Comparison of ENCODE assay signal across 13 cellular contexts in genomic region chr7:81111781-81112540, GRCh38.
DNase-seq lines count a peak whose midpoint lies in the region; TF ChIP-seq lines count a peak whose summit lies in the region.
"Had no signal": no experiment of that assay in that cellular context is flagged by ENCODE, and none has a peak within 500 bp of the region (broad histone marks: within the 10 kb centered on the region; RNA-seq: fewer than 3 reads in every experiment).

No MANE protein-coding gene starts in this region.

- peaks cover 8% of the 10 kb centered on the region for H3K4me1 ChIP-seq in osteoblast (ENCODE audit: insufficient read depth, low read length)
- H3K4me1 ChIP-seq: BLaER1 treated with 17β-estradiol and CSF1 and Interleukin-3, amounts not matched to agents 10 nM and 100 nM had no signal

- peak; percentile 91 for DNase-seq in COLO829 (ENCODE audit: low spot score)
- peak; percentile 80 for DNase-seq in SHP77 treated with DMSO at 0.1 percent for 48 hours (lab: John Stamatoyannopoulos, UW)
- DNase-seq in fibroblast of peridontal ligament (ENCODE audit: extremely low read depth): peak; percentile 55
- no peak for DNase-seq in osteoblast (ENCODE audit: insufficient read length, low spot score, missing footprints)
- DNase-seq in activated CD4-positive, alpha-beta T cell treated with anti-CD3 and anti-CD28 coated beads, Interleukin-2, amount 50 U/mL, for 48 hours: no peak
- DNase-seq in NCI-H1105 treated with DMSO at 0.1 percent for 48 hours (lab: John Stamatoyannopoulos, UW): no peak
- no peak for DNase-seq in HuH-7.5 (ENCODE audit: low spot score)
- no peak for DNase-seq in posterior vena cava (ENCODE audit: low spot score)
- DNase-seq: activated CD4-positive, CD25-positive, alpha-beta regulatory T cell treated with anti-CD3 and anti-CD28 coated beads, Interleukin-2, amount 50 U/mL, for 72 hours; activated effector memory CD4-positive, alpha-beta T cell treated with Interleukin-2 at 50 U/mL for 16 hours; NCI-H345 had no signal

- peak overlapping the region; percentile 3 for H3K4me3 ChIP-seq in osteoblast (ENCODE audit: insufficient read depth, low read length)
- H3K4me3 ChIP-seq: BLaER1 treated with 17β-estradiol and CSF1 and Interleukin-3, amounts not matched to agents 10 nM and 100 nM had no signal

- peak overlapping the region; percentile 42 for H3K4me2 ChIP-seq in osteoblast (ENCODE audit: insufficient read depth, low read length)
- H3K4me2 ChIP-seq: BLaER1 treated with 17β-estradiol and CSF1 and Interleukin-3, amounts not matched to agents 10 nM and 100 nM; KMS-11 had no signal

- peak overlapping the region; percentile 18 for H3K27ac ChIP-seq in osteoblast (ENCODE audit: low read depth, low read length)
- H3K27ac ChIP-seq: BLaER1 treated with 17β-estradiol and CSF1 and Interleukin-3, amounts not matched to agents 10 nM and 100 nM; KMS-11 had no signal

- peak overlapping the region; percentile 78 for H2AFZ ChIP-seq in osteoblast (ENCODE audit: low read length)

- no peaks in the 10 kb centered on the region for H4K20me1 ChIP-seq in osteoblast (ENCODE audit: insufficient read depth, low read length)
- H4K20me1 ChIP-seq: BLaER1 treated with 17β-estradiol and CSF1 and Interleukin-3, amounts not matched to agents 10 nM and 100 nM had no signal

- H3K36me3 ChIP-seq in osteoblast (ENCODE audit: insufficient read depth, low read length): no peaks in the 10 kb centered on the region
- H3K36me3 ChIP-seq: BLaER1 treated with 17β-estradiol and CSF1 and Interleukin-3, amounts not matched to agents 10 nM and 100 nM had no signal

- H3K9me3 ChIP-seq in osteoblast (ENCODE audit: low read depth, low read length): no peaks in the 10 kb centered on the region
- H3K9me3 ChIP-seq: BLaER1 treated with 17β-estradiol and CSF1 and Interleukin-3, amounts not matched to agents 10 nM and 100 nM had no signal

- TF ChIP-seq CTCF in osteoblast (IDR thresholded peaks at IDR 0.05; ENCODE audit: extremely low read depth, low read depth, low read length): no peak

- no peaks in the 10 kb centered on the region for H3K27me3 ChIP-seq in osteoblast (ENCODE audit: insufficient read depth, low read length)
- H3K27me3 ChIP-seq: BLaER1 treated with 17β-estradiol and CSF1 and Interleukin-3, amounts not matched to agents 10 nM and 100 nM had no signal

- intact Hi-C loops in posterior vena cava (cut with DNase I): no loop called here

- H3K79me2 ChIP-seq in osteoblast (ENCODE audit: insufficient read depth, low read length): no peaks in the 10 kb centered on the region

Comparison
In these comparisons a context has a peak if more than half of its experiments do, and no peak if none do; other contexts are left out.
1. DNase-seq: peak in COLO829 (single experiment), SHP77 treated with DMSO at 0.1 percent for 48 hours (single experiment) and fibroblast of peridontal ligament (single experiment); none in osteoblast (single experiment), activated CD4-positive, alpha-beta T cell treated with anti-CD3 and anti-CD28 coated beads, Interleukin-2, amount 50 U/mL, for 48 hours (0 of 2), NCI-H1105 treated with DMSO at 0.1 percent for 48 hours (single experiment), HuH-7.5 (single experiment) and posterior vena cava (single experiment).